In the genomic region with DNA sequence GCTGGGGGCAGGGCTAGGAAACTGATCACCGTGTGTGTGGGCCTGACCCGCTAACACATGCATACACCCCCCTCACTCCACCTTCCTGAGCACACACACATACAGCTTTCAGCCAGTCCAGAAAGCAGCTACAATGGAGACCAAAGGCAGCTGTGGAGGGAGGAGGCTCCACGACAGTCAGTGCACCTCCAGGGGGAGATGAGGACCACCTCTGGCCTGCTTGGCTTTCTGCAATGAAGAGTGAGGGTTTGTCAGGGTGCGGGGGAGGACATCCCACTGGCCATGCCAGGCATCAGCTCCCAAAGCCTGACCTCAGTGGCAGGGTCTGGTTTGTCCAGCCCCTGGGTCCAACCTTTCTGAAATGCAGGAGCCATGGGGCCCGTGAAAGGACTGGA, we compare ENCODE assay signal across 23 cellular contexts. TPM values are rescaled to one million over a fixed set of nuclear protein-coding genes. Genes with fewer than 3 reads are reported as not detected.
DNase-seq lines count a peak whose midpoint lies in the region; ATAC-seq and TF ChIP-seq lines count a peak whose summit lies in the region.
"Had no signal": no experiment of that assay in that cellular context is flagged by ENCODE, and none has a peak within 500 bp of the region (broad histone marks: within the 10 kb centered on the region; RNA-seq: fewer than 3 reads in every experiment).

No MANE protein-coding gene starts in this region.

- peak overlapping the region; percentile 19 for H3K4me3 ChIP-seq in Loucy (ENCODE audit: low read length, poor library complexity, severe bottlenecking)
- H3K4me3 ChIP-seq: BLaER1, body of pancreas, HAP-1, lower lobe of right lung had no signal

- H3K27me3 ChIP-seq in Loucy (ENCODE audit: insufficient read depth, low read length, poor library complexity, severe bottlenecking), result no peaks in the 10 kb centered on the region
- H3K27me3 ChIP-seq: BLaER1, body of pancreas, foreskin keratinocyte had no signal

- intact Hi-C loops in Right ventricle myocardium inferior (cut with DNase I) (no loop called here), Right ventricle myocardium superior (cut with DNase I) (no loop called here)

- no peak overlapping the region for H2AFZ ChIP-seq in Loucy (ENCODE audit: low read length)

- ATAC-seq in Right ventricle myocardium inferior, result no peak
- ATAC-seq in Right ventricle myocardium superior (ENCODE audit: poor library complexity), result no peak
- ATAC-seq: body of pancreas, foreskin keratinocyte, lower lobe of right lung, T-cell had no signal

- peak; percentile 29; the same call in 1 of the 2 replicates for TF ChIP-seq CTCF in Loucy (conservative IDR thresholded peaks at IDR 0.05; ENCODE audit: low read length)

- no peaks in the 10 kb centered on the region for H3K9me2 ChIP-seq in Loucy (replicated peaks; ENCODE audit: low read depth, low read length)

- peak overlapping the region; percentile 10 for H3K27ac ChIP-seq in temporal lobe (ENCODE audit: low read depth, low read length)
- H3K27ac ChIP-seq: BLaER1, body of pancreas, foreskin keratinocyte, lower lobe of right lung had no signal

- DNase-seq in Right ventricle myocardium inferior (ENCODE audit: missing footprints) (peak; percentile 45), Right ventricle myocardium superior (no peak), left kidney (ENCODE audit: low read depth, low spot score) (peak; percentile 42), SIG-M5 (lab: John Stamatoyannopoulos, UW) (no peak), A172 (ENCODE audit: low spot score) (no peak), NCI-H345 treated with DMSO at 0.1 percent for 48 hours (lab: John Stamatoyannopoulos, UW; ENCODE audit: unreplicated experiment) (no peak)
- DNase-seq: activated CD4-positive, alpha-beta T cell treated with anti-CD3 and anti-CD28 coated beads, Interleukin-2, amount 50 U/mL, for 48 hours; activated effector memory CD4-positive, alpha-beta T cell treated with anti-CD3 and anti-CD28 coated beads, Interleukin-2, amount 50 U/mL, for 16 hours; activated T-cell treated with anti-CD3 and anti-CD28 coated beads for 4 hours; body of pancreas; effector CD4-positive, alpha-beta T cell; foreskin keratinocyte; hippocampal formation; lower lobe of right lung; NCI-H1105; NCI-H2029 treated with DMSO at 0.1 percent for 48 hours; NK-92 treated with Interleukin-12 subunit alpha and Interleukin-12 subunit beta, amount 100 ng/mL, for 24 hours; T-cell had no signal

- H3K4me1 ChIP-seq in Loucy (ENCODE audit: insufficient read depth, low read length, poor library complexity, severe bottlenecking), result peaks cover 69% of the 10 kb centered on the region
- H3K4me1 ChIP-seq: body of pancreas, foreskin keratinocyte, HAP-1 had no signal

- no peaks in the 10 kb centered on the region for H4K20me1 ChIP-seq in Loucy (ENCODE audit: insufficient read depth, low read length, poor library complexity, severe bottlenecking)
- H4K20me1 ChIP-seq: BLaER1 had no signal

- no peaks in the 10 kb centered on the region for H3K36me3 ChIP-seq in Loucy (ENCODE audit: insufficient read depth, low read length)
- H3K36me3 ChIP-seq: BLaER1, HAP-1, lower lobe of right lung had no signal

- peak overlapping the region; percentile 65 for H3K4me2 ChIP-seq in Loucy (ENCODE audit: low read depth, low read length, poor library complexity, severe bottlenecking)
- H3K4me2 ChIP-seq: BLaER1 had no signal

- no peaks in the 10 kb centered on the region for H3K79me2 ChIP-seq in Loucy (ENCODE audit: insufficient read depth, low read length)

- peak overlapping the region; percentile 53 for H3K9ac ChIP-seq in Loucy (ENCODE audit: low read depth, low read length, poor library complexity, severe bottlenecking)
- H3K9ac ChIP-seq: BLaER1 had no signal

- H3F3A ChIP-seq in Loucy (ENCODE audit: low read depth), result no peaks in the 10 kb centered on the region

- no peaks in the 10 kb centered on the region for H3K9me3 ChIP-seq in Loucy (ENCODE audit: insufficient read depth, low read depth, low read length)
- H3K9me3 ChIP-seq: BLaER1, body of pancreas, HAP-1, lower lobe of right lung had no signal

RNA-seq across cellular contexts. Expression of gene SLC6A12, which starts 35.2 kb away (rescaled TPM):
- 0.68 TPM for total RNA-seq in Right ventricle myocardium inferior
- total RNA-seq in Right ventricle myocardium superior, result 0.86 TPM
- 11.1 TPM for total RNA-seq in temporal lobe
- total RNA-seq in A172 (2014; rRNA removed; shearing (Covaris generic)), result 0.10 TPM in 1 of 2 replicates, not detected in the other
- total RNA-seq: foreskin keratinocyte, pulmonary artery endothelial cell had no signal

Comparison
In these comparisons a context has a peak if more than half of its experiments do, and no peak if none do; other contexts are left out.
1. DNase-seq: peak in Right ventricle myocardium inferior (single experiment) and left kidney (single experiment); none in Right ventricle myocardium superior (single experiment), SIG-M5 (single experiment), A172 (single experiment) and NCI-H345 treated with DMSO at 0.1 percent for 48 hours (single experiment).